In genomic region chr13:43516401-43516826, GRCh38 we compare ENCODE assay signal across 13 cellular contexts.
DNase-seq lines count a peak whose midpoint lies in the region; ATAC-seq and TF ChIP-seq lines count a peak whose summit lies in the region.
"Had no signal": no experiment of that assay in that cellular context is flagged by ENCODE, and none has a peak within 500 bp of the region (broad histone marks: within the 10 kb centered on the region; RNA-seq: fewer than 3 reads in every experiment).

No MANE protein-coding gene starts in this region.

- no peaks in the 10 kb centered on the region for H3K27me3 ChIP-seq in gastroesophageal sphincter
- H3K27me3 ChIP-seq in psoas muscle (ENCODE audit: insufficient read depth in 3 of 3, low read length in 2 of 3), result no peaks in the 10 kb centered on the region

- H3K4me1 ChIP-seq in gastroesophageal sphincter (peaks cover 4 to 59% (median 10%) of the 10 kb centered on the region in 3 donors), psoas muscle (peaks cover 22% of the 10 kb centered on the region)

- TF ChIP-seq POLR2A in gastroesophageal sphincter (IDR thresholded peaks at IDR 0.05), result no peak

- intact Hi-C loops in psoas muscle (cut with DNase I), result no loop called here

- H3K27ac ChIP-seq in gastroesophageal sphincter (peak overlapping the region; percentile 45 to 78 (median 68)), psoas muscle (peak overlapping the region; percentile 44)

- H3K4me3 ChIP-seq in gastroesophageal sphincter (no peak overlapping the region), psoas muscle (no peak overlapping the region)
- H3K4me3 ChIP-seq: GM12878 had no signal

- no peak for TF ChIP-seq EP300 in gastroesophageal sphincter (IDR thresholded peaks at IDR 0.05)

- DNase-seq in DMS 273 treated with DMSO at 0.1 percent for 48 hours (lab: John Stamatoyannopoulos, UW) (peak; percentile 92), NCI-H82 (lab: John Stamatoyannopoulos, UW) (peak; percentile 68), psoas muscle (no peak), AML-193 (lab: John Stamatoyannopoulos, UW) (no peak), DMS53 treated with DMSO at 0.1 percent for 48 hours (lab: John Stamatoyannopoulos, UW; ENCODE audit: unreplicated experiment) (no peak), cortex of kidney (lab: John Stamatoyannopoulos, UW) (no peak), LoVo (ENCODE audit: low spot score) (no peak)
- DNase-seq: activated CD8-positive, alpha-beta T cell treated with anti-CD3 and anti-CD28 coated beads for 36 hours; activated naive CD8-positive, alpha-beta T cell treated with anti-CD3 and anti-CD28 coated beads, Interleukin-2, amount 10 ng/mL, durations not matched to agents 7 days and 5 days; CD8-positive, alpha-beta memory T cell; stimulated activated naive CD8-positive, alpha-beta T cell treated with anti-CD3 and anti-CD28 coated beads, Interleukin-15, Interleukin-2, amounts not matched to agents 100 U/mL and 50 U/mL, for 24 hours had no signal

- no peaks in the 10 kb centered on the region for H3K36me3 ChIP-seq in gastroesophageal sphincter
- H3K36me3 ChIP-seq in psoas muscle (ENCODE audit: insufficient read depth in 1 of 2, low read depth in 1 of 2), result no peaks in the 10 kb centered on the region

- 17 to 46% methylated on average over 2 of the region's 2 CpGs for WGBS in gastroesophageal sphincter (ENCODE audit: low coverage in 1 of 2), 2 donors
- 14 to 22% (median 20%) methylated on average over 2 of the region's 2 CpGs for WGBS in psoas muscle, 3 donors

- ATAC-seq in gastroesophageal sphincter (peak; percentile 90), psoas muscle (peak; percentile 50 to 81 (median 72))
- ATAC-seq: activated CD8-positive, alpha-beta T cell treated with anti-CD3 and anti-CD28 coated beads for 36 hours; GM12878; stimulated activated naive CD8-positive, alpha-beta T cell treated with anti-CD3 and anti-CD28 coated beads, Interleukin-15, Interleukin-2, amounts not matched to agents 100 U/mL and 50 U/mL, for 24 hours had no signal

- TF ChIP-seq CTCF in gastroesophageal sphincter (IDR thresholded peaks at IDR 0.05), result no peak
- TF ChIP-seq CTCF in psoas muscle (IDR thresholded peaks at IDR 0.05), result no peak

- H3K9me3 ChIP-seq in gastroesophageal sphincter (no peaks in the 10 kb centered on the region), psoas muscle (no peaks in the 10 kb centered on the region)

Comparison
In these comparisons a context has a peak if more than half of its experiments do, and no peak if none do; other contexts are left out.
1. DNase-seq: peak in DMS 273 treated with DMSO at 0.1 percent for 48 hours (single experiment) and NCI-H82 (single experiment); none in psoas muscle (0 of 2), AML-193 (0 of 2), DMS53 treated with DMSO at 0.1 percent for 48 hours (single experiment), cortex of kidney (single experiment) and LoVo (single experiment).